2 cellular contexts compared by ENCODE assay signal in genomic region chr19:48287748-48288147, GRCh38.
TF ChIP-seq lines count a peak whose summit lies in the region.

No MANE protein-coding gene starts in this region.

TF ChIP-seq in WTC11, 78 proteins besides CTCF, POLR2A, EP300 and RAD21:
- no peak for TF ChIP-seq NR2C2 (CRISPR knock-in tag; IDR thresholded peaks at IDR 0.05)
- TF ChIP-seq ZNF138 (CRISPR knock-in tag; conservative IDR thresholded peaks at IDR 0.05): no peak
- no peak for TF ChIP-seq ETV6 (CRISPR knock-in tag; IDR thresholded peaks at IDR 0.05)
- TF ChIP-seq TEAD4 (CRISPR knock-in tag; IDR thresholded peaks at IDR 0.05): no peak
- TF ChIP-seq, protein P1, sequence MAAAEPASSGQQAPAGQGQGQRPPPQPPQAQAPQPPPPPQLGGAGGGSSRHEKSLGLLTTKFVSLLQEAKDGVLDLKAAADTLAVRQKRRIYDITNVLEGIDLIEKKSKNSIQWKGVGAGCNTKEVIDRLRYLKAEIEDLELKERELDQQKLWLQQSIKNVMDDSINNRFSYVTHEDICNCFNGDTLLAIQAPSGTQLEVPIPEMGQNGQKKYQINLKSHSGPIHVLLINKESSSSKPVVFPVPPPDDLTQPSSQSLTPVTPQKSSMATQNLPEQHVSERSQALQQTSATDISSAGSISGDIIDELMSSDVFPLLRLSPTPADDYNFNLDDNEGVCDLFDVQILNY (CRISPR knock-in tag; IDR thresholded peaks at IDR 0.05): no peak
- TF ChIP-seq ZNF263 (CRISPR knock-in tag; IDR thresholded peaks at IDR 0.05; ENCODE audit: low read depth): no peak
- no peak for TF ChIP-seq FOXP1 (CRISPR knock-in tag; IDR thresholded peaks at IDR 0.05; ENCODE audit: borderline replicate concordance)
- TF ChIP-seq HMGA2 (CRISPR knock-in tag; IDR thresholded peaks at IDR 0.05): no peak
- TF ChIP-seq, protein P2, sequence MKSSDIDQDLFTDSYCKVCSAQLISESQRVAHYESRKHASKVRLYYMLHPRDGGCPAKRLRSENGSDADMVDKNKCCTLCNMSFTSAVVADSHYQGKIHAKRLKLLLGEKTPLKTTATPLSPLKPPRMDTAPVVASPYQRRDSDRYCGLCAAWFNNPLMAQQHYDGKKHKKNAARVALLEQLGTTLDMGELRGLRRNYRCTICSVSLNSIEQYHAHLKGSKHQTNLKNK (CRISPR knock-in tag; IDR thresholded peaks at IDR 0.05): no peak
- no peak for TF ChIP-seq ELF4 (CRISPR knock-in tag; IDR thresholded peaks at IDR 0.05; ENCODE audit: low read depth)
- TF ChIP-seq ATF1 (CRISPR knock-in tag; IDR thresholded peaks at IDR 0.05): no peak
- TF ChIP-seq NR1H2 (CRISPR knock-in tag; IDR thresholded peaks at IDR 0.05): no peak
- TF ChIP-seq SMAD3 (CRISPR knock-in tag; IDR thresholded peaks at IDR 0.05; ENCODE audit: borderline replicate concordance): no peak

TF ChIP-seq in K562, 482 proteins besides CTCF, POLR2A, EP300 and RAD21:
- TF ChIP-seq HMG20B (CRISPR knock-in tag; IDR thresholded peaks at IDR 0.05): no peak
- TF ChIP-seq, protein P3, sequence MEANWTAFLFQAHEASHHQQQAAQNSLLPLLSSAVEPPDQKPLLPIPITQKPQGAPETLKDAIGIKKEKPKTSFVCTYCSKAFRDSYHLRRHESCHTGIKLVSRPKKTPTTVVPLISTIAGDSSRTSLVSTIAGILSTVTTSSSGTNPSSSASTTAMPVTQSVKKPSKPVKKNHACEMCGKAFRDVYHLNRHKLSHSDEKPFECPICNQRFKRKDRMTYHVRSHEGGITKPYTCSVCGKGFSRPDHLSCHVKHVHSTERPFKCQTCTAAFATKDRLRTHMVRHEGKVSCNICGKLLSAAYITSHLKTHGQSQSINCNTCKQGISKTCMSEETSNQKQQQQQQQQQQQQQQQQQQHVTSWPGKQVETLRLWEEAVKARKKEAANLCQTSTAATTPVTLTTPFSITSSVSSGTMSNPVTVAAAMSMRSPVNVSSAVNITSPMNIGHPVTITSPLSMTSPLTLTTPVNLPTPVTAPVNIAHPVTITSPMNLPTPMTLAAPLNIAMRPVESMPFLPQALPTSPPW (CRISPR knock-in tag; IDR thresholded peaks at IDR 0.05): no peak
- peak; percentile 79 for TF ChIP-seq ZKSCAN1 (IDR thresholded peaks at IDR 0.05; ENCODE audit: low read depth, low read length)
